ENCODE assay signal across 17 cellular contexts in genomic region chr17:68519911-68520310, GRCh38. TPM values are rescaled to one million over a fixed set of nuclear protein-coding genes. Genes with fewer than 3 reads are reported as not detected.
A peak's percentile ranks its signal among the peaks of the same experiment; 100 is the strongest.
DNase-seq lines count a peak whose midpoint lies in the region; ATAC-seq and TF ChIP-seq lines count a peak whose summit lies in the region.
"Had no signal": no experiment of that assay in that cellular context is flagged by ENCODE, and none has a peak within 500 bp of the region (broad histone marks: within the 10 kb centered on the region; RNA-seq: fewer than 3 reads in every experiment).

No MANE protein-coding gene starts in this region.

- H3K4me1 ChIP-seq in adipocyte (ENCODE audit: control insufficient read depth, insufficient read depth, low read length) (peaks cover 30% of the 10 kb centered on the region), heart right ventricle (peaks cover 0 to 99% (median 68%) of the 10 kb centered on the region in 9 donors)

- no peaks in the 10 kb centered on the region for H3K9me3 Mint-ChIP-seq in progenitor cell of endocrine pancreas (ENCODE audit: low read depth)
- no peaks in the 10 kb centered on the region for H3K9me3 Mint-ChIP-seq in activated naive CD4-positive, alpha-beta T cell treated with anti-CD3 and anti-CD28 coated beads, Interleukin-2, amount 10 ng/mL, durations not matched to agents 7 days and 5 days
- H3K9me3 Mint-ChIP-seq: naive B cell had no signal

- peak overlapping the region; percentile 75 for H3K27ac Mint-ChIP-seq in progenitor cell of endocrine pancreas
- H3K27ac Mint-ChIP-seq in activated naive CD4-positive, alpha-beta T cell treated with anti-CD3 and anti-CD28 coated beads, Interleukin-2, amount 10 ng/mL, durations not matched to agents 7 days and 5 days = no peak overlapping the region

- peak; percentile 61 for DNase-seq in G401 (ENCODE audit: low spot score)
- DNase-seq in adipocyte (ENCODE audit: low read depth) = peak; percentile 19
- DNase-seq in heart right ventricle = peak in 1 of 2 donors; percentile 41
- DNase-seq in progenitor cell of endocrine pancreas (ENCODE audit: low spot score, unreplicated experiment) = no peak
- no peak for DNase-seq in SW 1271 (lab: John Stamatoyannopoulos, UW)
- DNase-seq in NCI-H82 (lab: John Stamatoyannopoulos, UW) = no peak
- no peak for DNase-seq in activated naive CD4-positive, alpha-beta T cell treated with anti-CD3 and anti-CD28 coated beads, Interleukin-2, amount 10 ng/mL, durations not matched to agents 7 days and 5 days
- DNase-seq: activated CD4-positive, alpha-beta T cell treated with anti-CD3 and anti-CD28 coated beads for 48 hours; amygdala; naive B cell; SHP77; stimulated activated CD4-positive, alpha-beta T cell treated with anti-CD3 and anti-CD28 coated beads, Interleukin-2, amount 100 ng/mL, for 48 hours; stimulated activated CD8-positive, alpha-beta memory T cell treated with anti-CD3 and anti-CD28 coated beads, Interleukin-4, amount 100 ng/mL, for 48 hours; T-helper 9 cell; testis had no signal

- peaks cover 21% of the 10 kb centered on the region for H3K4me1 Mint-ChIP-seq in progenitor cell of endocrine pancreas (ENCODE audit: low read depth)
- H3K4me1 Mint-ChIP-seq in activated naive CD4-positive, alpha-beta T cell treated with anti-CD3 and anti-CD28 coated beads, Interleukin-2, amount 10 ng/mL, durations not matched to agents 7 days and 5 days = peaks cover 24% of the 10 kb centered on the region

- in situ Hi-C loops in G401 (cut with HindIII; ENCODE audit: low sequenced_read_pairs) = no loop called here

- H3K9ac ChIP-seq in adipocyte (ENCODE audit: low read length) = no peak overlapping the region
- H3K9ac ChIP-seq: BLaER1 had no signal

- H3K27me3 ChIP-seq in adipocyte (replicated peaks; ENCODE audit: control insufficient read depth, insufficient read depth, low read length) (no peaks in the 10 kb centered on the region), heart right ventricle (no peaks in the 10 kb centered on the region)
- H3K27me3 ChIP-seq: BLaER1, testis had no signal

- peaks cover 57% of the 10 kb centered on the region for H3K36me3 Mint-ChIP-seq in progenitor cell of endocrine pancreas (ENCODE audit: insufficient read depth)
- H3K36me3 Mint-ChIP-seq in activated naive CD4-positive, alpha-beta T cell treated with anti-CD3 and anti-CD28 coated beads, Interleukin-2, amount 10 ng/mL, durations not matched to agents 7 days and 5 days = peaks cover 68% of the 10 kb centered on the region

- H3K9me3 ChIP-seq in adipocyte (ENCODE audit: control insufficient read depth, low read length) = no peaks in the 10 kb centered on the region
- H3K9me3 ChIP-seq in heart right ventricle = no peaks in the 10 kb centered on the region
- H3K9me3 ChIP-seq: testis had no signal

- TF ChIP-seq CTCF in heart right ventricle (IDR thresholded peaks at IDR 0.05) = no peak
- no peak for TF ChIP-seq CTCF in progenitor cell of endocrine pancreas (IDR thresholded peaks at IDR 0.05; ENCODE audit: unreplicated experiment)

- WGBS in heart right ventricle, 2 donors = 35 to 78% methylated on average over 1 of the region's 1 CpG

- peaks cover 81% of the 10 kb centered on the region for H3K36me3 ChIP-seq in adipocyte (ENCODE audit: control insufficient read depth, insufficient read depth, low read length, severe bottlenecking)
- peaks cover 0 to 100% (median 29%) of the 10 kb centered on the region in 9 donors for H3K36me3 ChIP-seq in heart right ventricle

- intact Hi-C loops in heart right ventricle (cut with DNase I) = loop anchor here in 1 of 10 donors (5.0 kb wide), 1 partner anchor 53 kb away; no protein-coding TSS in a partner anchor

- H3K27ac ChIP-seq in heart right ventricle = peak overlapping the region; percentile 12 to 72 (median 57)
- H3K27ac ChIP-seq: BLaER1, testis had no signal

- CTCF ChIA-PET in activated naive CD4-positive, alpha-beta T cell treated with anti-CD3 and anti-CD28 coated beads, Interleukin-2, amount 10 ng/mL, durations not matched to agents 7 days and 5 days (lab: Charles Lee) = interaction anchor here (1.1 kb wide), 1 partner anchor 92 kb away, joined by 3 read pairs; no protein-coding TSS in a partner anchor

- no peaks in the 10 kb centered on the region for H3K27me3 Mint-ChIP-seq in progenitor cell of endocrine pancreas
- no peaks in the 10 kb centered on the region for H3K27me3 Mint-ChIP-seq in activated naive CD4-positive, alpha-beta T cell treated with anti-CD3 and anti-CD28 coated beads, Interleukin-2, amount 10 ng/mL, durations not matched to agents 7 days and 5 days
- H3K27me3 Mint-ChIP-seq: dendritic cell treated with granulocyte-macrophage colony-stimulating factor and Interleukin-4, amounts not matched to agents 40 ng/mL and 50 ng/mL, for 4 days; naive B cell had no signal

- H3K4me3 Mint-ChIP-seq in progenitor cell of endocrine pancreas (ENCODE audit: low read depth) = no peak overlapping the region
- H3K4me3 Mint-ChIP-seq in activated naive CD4-positive, alpha-beta T cell treated with anti-CD3 and anti-CD28 coated beads, Interleukin-2, amount 10 ng/mL, durations not matched to agents 7 days and 5 days = no peak overlapping the region
- H3K4me3 Mint-ChIP-seq: dendritic cell treated with granulocyte-macrophage colony-stimulating factor and Interleukin-4, amounts not matched to agents 40 ng/mL and 50 ng/mL, for 4 days had no signal

- H3K4me3 ChIP-seq in adipocyte (ENCODE audit: low read length) (no peak overlapping the region), heart right ventricle (no peak overlapping the region)
- H3K4me3 ChIP-seq: BLaER1, testis had no signal

- ATAC-seq in heart right ventricle = peak; percentile 62 to 93 (median 82)

RNA-seq across cellular contexts. Expression of gene PRKAR1A, which starts 7.7 kb away (rescaled TPM):
- 130 and 156 TPM in 2 replicates for total RNA-seq in G401 (2014; rRNA removed; shearing (Covaris generic))
- total RNA-seq in heart right ventricle (1,000 to 10,000 TPM in 5 of 10 donors, 100 to 1,000 TPM in 5; 609 to 1,378 (median 974) TPM), progenitor cell of endocrine pancreas (336 and 337 TPM in 2 replicates)
- polyA plus RNA-seq in heart right ventricle = 100 to 1,000 TPM; 170 to 489 TPM

Comparison
In these comparisons a context has a peak if more than half of its experiments do, and no peak if none do; other contexts are left out.
1. DNase-seq: peak in G401 (single experiment) and adipocyte (single experiment); none in progenitor cell of endocrine pancreas (single experiment), SW 1271 (0 of 2), NCI-H82 (single experiment) and activated naive CD4-positive, alpha-beta T cell treated with anti-CD3 and anti-CD28 coated beads, Interleukin-2, amount 10 ng/mL, durations not matched to agents 7 days and 5 days (single experiment).